In the genomic region with DNA sequence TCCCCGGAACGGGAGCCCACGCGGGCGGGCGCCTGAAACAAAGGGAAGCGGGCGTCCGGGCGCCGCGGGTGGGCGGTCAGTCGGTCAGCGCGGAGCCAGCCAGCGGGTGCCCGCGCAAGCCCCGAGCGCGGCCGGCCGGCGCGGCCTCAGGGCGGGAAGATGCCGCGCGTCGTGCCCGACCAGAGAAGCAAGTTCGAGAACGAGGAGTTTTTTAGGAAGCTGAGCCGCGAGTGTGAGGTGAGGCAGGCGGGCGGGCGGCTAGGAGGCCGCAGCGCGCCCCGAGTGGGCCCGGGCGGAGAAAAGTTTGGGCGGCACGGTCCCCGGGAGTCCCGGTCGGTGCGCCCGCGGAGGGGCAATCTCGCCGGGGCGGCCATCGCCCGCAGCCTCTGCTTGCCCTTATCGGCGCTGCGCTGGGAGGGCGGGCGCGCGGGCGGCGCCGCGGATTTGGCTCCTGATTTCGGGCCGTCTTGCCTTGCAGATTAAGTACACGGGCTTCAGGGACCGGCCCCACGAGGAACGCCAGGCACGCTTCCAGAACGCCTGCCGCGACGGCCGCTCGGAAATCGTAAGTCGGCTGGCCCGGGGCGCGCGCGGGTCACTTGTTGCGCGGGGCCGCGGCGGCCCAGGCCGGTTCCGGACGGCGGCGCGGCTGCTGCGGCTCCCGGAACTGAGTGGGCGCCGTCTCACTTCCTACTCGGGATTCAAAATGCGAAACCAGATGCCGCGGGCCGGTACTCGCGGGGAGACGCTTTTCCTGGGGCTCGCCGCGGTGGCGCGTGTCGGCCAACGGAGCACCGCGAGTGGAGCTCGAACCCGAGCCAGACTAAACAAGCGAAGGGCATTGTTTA, we compare ENCODE assay signal across 8 cellular contexts. TPM values are rescaled to one million over a fixed set of nuclear protein-coding genes. Genes with fewer than 3 reads are reported as not detected.
DNase-seq lines count a peak whose midpoint lies in the region; ATAC-seq and TF ChIP-seq lines count a peak whose summit lies in the region.

No MANE protein-coding gene starts in this region.

- TF ChIP-seq CTCF in GM13977 (IDR thresholded peaks at IDR 0.05; ENCODE audit: extremely low read depth, insufficient read depth, missing control alignments) (no peak), HEK293 (tag by site-specific recombination; IDR thresholded peaks at IDR 0.05) (no peak), mucosa of descending colon (IDR thresholded peaks at IDR 0.05) (no peak)

- H3K4me1 ChIP-seq in HEK293 (ENCODE audit: control insufficient read depth, insufficient read depth, low read length): peaks cover 10% of the 10 kb centered on the region
- H3K4me1 ChIP-seq in mucosa of descending colon (ENCODE audit: low read depth): peaks cover 9% of the 10 kb centered on the region

- POLR2A ChIA-PET in HEK293 (lab: Yijun Ruan, JAX): interaction anchor here (0.8 to 3.8 kb wide), 5 partner anchors 9 to 149 kb away, joined by 3 to 15 read pairs (median 5); no protein-coding TSS in a partner anchor

- H3K36me3 ChIP-seq in HEK293 (ENCODE audit: control insufficient read depth in 2 of 2, insufficient read depth in 1 of 2, low read length in 2 of 2): peaks cover 5 to 20% of the 10 kb centered on the region in 2 experiments; a peak in 2 of 3 replicates
- no peaks in the 10 kb centered on the region for H3K36me3 ChIP-seq in mucosa of descending colon (ENCODE audit: low read depth)

- DNase-seq in GM13977 (ENCODE audit: low spot score) (peak; percentile 73), NCI-H146 (lab: John Stamatoyannopoulos, UW) (peak; percentile 33), epithelial cell of prostate (ENCODE audit: low read depth, low spot score) (no peak), mucosa of descending colon (peak; percentile 72 to 78 (median 77)), NCI-H1694 (lab: John Stamatoyannopoulos, UW) (no peak)
- peak; percentile 82 for DNase-seq in activated CD8-positive, alpha-beta memory T cell treated with anti-CD3 and anti-CD28 coated beads, Interleukin-2, amount 50 U/mL, for 48 hours
- DNase-seq in stimulated activated CD8-positive, alpha-beta memory T cell treated with anti-CD3 and anti-CD28 coated beads, Interleukin-4, amount 100 ng/mL, for 4 hours (ENCODE audit: low read depth in 2 of 2, low spot score in 1 of 2): peak; percentile 16 to 36

- H3K27ac ChIP-seq in HEK293 (ENCODE audit: extremely low read depth, low read depth, low read length) (peak overlapping the region; percentile 79), epithelial cell of prostate (peak overlapping the region; percentile 86)

- in situ Hi-C loops in GM13977 (cut with MboI; ENCODE audit: low pct_unique_long_range_greater_than_20kb, low sequenced_read_pairs, unreplicated experiment): no loop called here

- intact Hi-C loops in mucosa of descending colon (cut with DNase I, micrococcal nuclease): no loop called here

- peak; percentile 73 for ATAC-seq in mucosa of descending colon

- H3K9me3 ChIP-seq in HEK293 (ENCODE audit: control insufficient read depth, insufficient read depth, low read depth, low read length) (no peaks in the 10 kb centered on the region), mucosa of descending colon (no peaks in the 10 kb centered on the region)

- H3K4me3 ChIP-seq in HEK293 (ENCODE audit: low read depth, low read length) (peak overlapping the region; percentile 84), mucosa of descending colon (peak overlapping the region; percentile 77)

- CTCF ChIA-PET in HEK293 (lab: Yijun Ruan, JAX): interaction anchor here (0.8 to 1.9 kb wide), 5 partner anchors 16 to 1360 kb away, joined by 3 to 6 read pairs (median 4); no protein-coding TSS in a partner anchor

TF ChIP-seq in HEK293, 187 proteins besides CTCF, POLR2A, EP300 and RAD21 (continues in another document):
- TF ChIP-seq ZNF366 (tag by site-specific recombination; conservative IDR thresholded peaks at IDR 0.05) (no peak), ZNF114 (tag by site-specific recombination; IDR thresholded peaks at IDR 0.05) (no peak), ZNF660 (tag by site-specific recombination; IDR thresholded peaks at IDR 0.05) (0 out of 2 replicates have a peak, but pooled peaks have one; percentile 11), WT1 (tag by site-specific recombination; IDR thresholded peaks at IDR 0.05) (no peak), ZBTB26 (tag by site-specific recombination; optimal IDR thresholded peaks at IDR 0.05) (peak; percentile 83), HOXD13 (CRISPR knock-in tag; IDR thresholded peaks at IDR 0.05; ENCODE audit: borderline replicate concordance) (no peak), ZFHX2 (tag by site-specific recombination; conservative IDR thresholded peaks at IDR 0.05) (peak; percentile 37), KLF16 (tag by site-specific recombination; IDR thresholded peaks at IDR 0.05) (0 out of 2 replicates have a peak, but pooled peaks have one; percentile 21), ZNF561 (tag by site-specific recombination; IDR thresholded peaks at IDR 0.05; ENCODE audit: borderline replicate concordance) (peak; percentile 29), ZSCAN30 (tag by site-specific recombination; IDR thresholded peaks at IDR 0.05) (0 out of 2 replicates have a peak, but pooled peaks have one; percentile 24), ZNF362 (tag by site-specific recombination; IDR thresholded peaks at IDR 0.05) (no peak), ZBTB20 (tag by site-specific recombination; IDR thresholded peaks at IDR 0.05) (peak; percentile 35; the same call in 1 of the 2 replicates), ZNF548 (tag by site-specific recombination; IDR thresholded peaks at IDR 0.05) (no peak), ZNF560 (tag by site-specific recombination; IDR thresholded peaks at IDR 0.05; ENCODE audit: borderline replicate concordance) (no peak), SCRT1 (tag by site-specific recombination; IDR thresholded peaks at IDR 0.05; ENCODE audit: borderline replicate concordance) (0 out of 2 replicates have a peak, but pooled peaks have one; percentile 30), ZNF600 (tag by site-specific recombination; IDR thresholded peaks at IDR 0.05) (peak; percentile 33; the same call in 1 of the 2 replicates)
- TF ChIP-seq, protein P1, sequence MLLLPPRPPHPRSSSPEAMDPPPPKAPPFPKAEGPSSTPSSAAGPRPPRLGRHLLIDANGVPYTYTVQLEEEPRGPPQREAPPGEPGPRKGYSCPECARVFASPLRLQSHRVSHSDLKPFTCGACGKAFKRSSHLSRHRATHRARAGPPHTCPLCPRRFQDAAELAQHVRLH (tag by site-specific recombination; IDR thresholded peaks at IDR 0.05): no peak
- TF ChIP-seq, protein P2, sequence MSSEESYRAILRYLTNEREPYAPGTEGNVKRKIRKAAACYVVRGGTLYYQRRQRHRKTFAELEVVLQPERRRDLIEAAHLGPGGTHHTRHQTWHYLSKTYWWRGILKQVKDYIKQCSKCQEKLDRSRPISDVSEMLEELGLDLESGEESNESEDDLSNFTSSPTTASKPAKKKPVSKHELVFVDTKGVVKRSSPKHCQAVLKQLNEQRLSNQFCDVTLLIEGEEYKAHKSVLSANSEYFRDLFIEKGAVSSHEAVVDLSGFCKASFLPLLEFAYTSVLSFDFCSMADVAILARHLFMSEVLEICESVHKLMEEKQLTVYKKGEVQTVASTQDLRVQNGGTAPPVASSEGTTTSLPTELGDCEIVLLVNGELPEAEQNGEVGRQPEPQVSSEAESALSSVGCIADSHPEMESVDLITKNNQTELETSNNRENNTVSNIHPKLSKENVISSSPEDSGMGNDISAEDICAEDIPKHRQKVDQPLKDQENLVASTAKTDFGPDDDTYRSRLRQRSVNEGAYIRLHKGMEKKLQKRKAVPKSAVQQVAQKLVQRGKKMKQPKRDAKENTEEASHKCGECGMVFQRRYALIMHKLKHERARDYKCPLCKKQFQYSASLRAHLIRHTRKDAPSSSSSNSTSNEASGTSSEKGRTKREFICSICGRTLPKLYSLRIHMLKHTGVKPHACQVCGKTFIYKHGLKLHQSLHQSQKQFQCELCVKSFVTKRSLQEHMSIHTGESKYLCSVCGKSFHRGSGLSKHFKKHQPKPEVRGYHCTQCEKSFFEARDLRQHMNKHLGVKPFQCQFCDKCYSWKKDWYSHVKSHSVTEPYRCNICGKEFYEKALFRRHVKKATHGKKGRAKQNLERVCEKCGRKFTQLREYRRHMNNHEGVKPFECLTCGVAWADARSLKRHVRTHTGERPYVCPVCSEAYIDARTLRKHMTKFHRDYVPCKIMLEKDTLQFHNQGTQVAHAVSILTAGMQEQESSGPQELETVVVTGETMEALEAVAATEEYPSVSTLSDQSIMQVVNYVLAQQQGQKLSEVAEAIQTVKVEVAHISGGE (tag by site-specific recombination; conservative IDR thresholded peaks at IDR 0.05; ENCODE audit: low read depth): peak; percentile 56

RNA-seq across cellular contexts. Expression of gene CBFB, which starts 0.5 kb away (rescaled TPM):
- total RNA-seq in mucosa of descending colon: 10 to 100 TPM; 26.3 to 35.5 (median 26.8) TPM

RNA-seq across cellular contexts. Expression of gene CES4A, which starts 41.1 kb away (rescaled TPM):
- 10 to 100 TPM in 1 of 3 donors, 1 to 10 TPM in 2; 6.3 to 10.1 (median 8.3) TPM for total RNA-seq in mucosa of descending colon

Comparison
In these comparisons a context has a peak if more than half of its experiments do, and no peak if none do; other contexts are left out.
1. DNase-seq: peak in GM13977 (single experiment), NCI-H146 (single experiment), activated CD8-positive, alpha-beta memory T cell treated with anti-CD3 and anti-CD28 coated beads, Interleukin-2, amount 50 U/mL, for 48 hours (single experiment), mucosa of descending colon (3 of 3) and stimulated activated CD8-positive, alpha-beta memory T cell treated with anti-CD3 and anti-CD28 coated beads, Interleukin-4, amount 100 ng/mL, for 4 hours (2 of 2); none in epithelial cell of prostate (single experiment) and NCI-H1694 (single experiment).